Comparison of ENCODE assay signal across 21 cellular contexts in genomic region chr7:13107291-13107690, GRCh38.
"Had no signal": no experiment of that assay in that cellular context is flagged by ENCODE, and none has a peak within 500 bp of the region (broad histone marks: within the 10 kb centered on the region; RNA-seq: fewer than 3 reads in every experiment).

No MANE protein-coding gene starts in this region.

- H3K4me1 Mint-ChIP-seq: activated naive CD4-positive, alpha-beta T cell treated with anti-CD3 and anti-CD28 coated beads, Interleukin-2, amount 10 ng/mL, durations not matched to agents 7 days and 5 days; natural killer cell had no signal

- H3K4me3 ChIP-seq: coronary artery, left ventricle myocardium inferior, sigmoid colon, testis, uterus had no signal

- H3K9me3 Mint-ChIP-seq: activated CD4-positive, alpha-beta memory T cell treated with anti-CD3 and anti-CD28 coated beads for 36 hours; activated naive CD4-positive, alpha-beta T cell treated with anti-CD3 and anti-CD28 coated beads, Interleukin-2, amount 10 ng/mL, durations not matched to agents 7 days and 5 days; activated T-cell treated with anti-CD3 and anti-CD28 coated beads, Interleukin-2, amount 50 U/mL, for 72 hours had no signal

- H3K36me3 Mint-ChIP-seq: activated CD4-positive, alpha-beta memory T cell treated with anti-CD3 and anti-CD28 coated beads for 36 hours; activated naive CD4-positive, alpha-beta T cell treated with anti-CD3 and anti-CD28 coated beads, Interleukin-2, amount 10 ng/mL, durations not matched to agents 7 days and 5 days; natural killer cell had no signal

- DNase-seq: activated CD4-positive, alpha-beta memory T cell treated with anti-CD3 and anti-CD28 coated beads for 36 hours; activated CD4-positive, alpha-beta T cell treated with anti-CD3 and anti-CD28 coated beads for 48 hours; activated effector memory CD4-positive, alpha-beta T cell treated with anti-CD3 and anti-CD28 coated beads, Interleukin-2, amount 50 U/mL, for 16 hours; activated naive CD4-positive, alpha-beta T cell treated with anti-CD3 and anti-CD28 coated beads, Interleukin-2, amount 10 ng/mL, durations not matched to agents 7 days and 5 days; activated T-cell treated with anti-CD3 and anti-CD28 coated beads, Interleukin-2, amount 50 U/mL, for 72 hours; amygdala; cerebellar nuclear complex; foreskin melanocyte; glutamatergic neuron; hypothalamus; left ventricle myocardium inferior; natural killer cell; sigmoid colon; stimulated activated CD4-positive, alpha-beta T cell treated with anti-CD3 and anti-CD28 coated beads, Interleukin-2, amount 100 ng/mL, for 48 hours; stimulated activated CD8-positive, alpha-beta memory T cell treated with anti-CD3 and anti-CD28 coated beads, Interleukin-4, amount 100 ng/mL, for 48 hours; stimulated activated naive CD4-positive, alpha-beta T cell; testis; trophoblast cell; uterus had no signal

- H3K4me3 Mint-ChIP-seq: activated CD4-positive, alpha-beta memory T cell treated with anti-CD3 and anti-CD28 coated beads for 36 hours; activated naive CD4-positive, alpha-beta T cell treated with anti-CD3 and anti-CD28 coated beads, Interleukin-2, amount 10 ng/mL, durations not matched to agents 7 days and 5 days; activated T-cell treated with anti-CD3 and anti-CD28 coated beads, Interleukin-2, amount 50 U/mL, for 72 hours; mesothelial cell of epicardium; natural killer cell had no signal

- ATAC-seq: natural killer cell had no signal

- H3K27ac Mint-ChIP-seq: activated CD4-positive, alpha-beta memory T cell treated with anti-CD3 and anti-CD28 coated beads for 36 hours; activated naive CD4-positive, alpha-beta T cell treated with anti-CD3 and anti-CD28 coated beads, Interleukin-2, amount 10 ng/mL, durations not matched to agents 7 days and 5 days; activated T-cell treated with anti-CD3 and anti-CD28 coated beads, Interleukin-2, amount 50 U/mL, for 72 hours; natural killer cell had no signal
